8 cellular contexts compared by ENCODE assay signal in the genomic region with DNA sequence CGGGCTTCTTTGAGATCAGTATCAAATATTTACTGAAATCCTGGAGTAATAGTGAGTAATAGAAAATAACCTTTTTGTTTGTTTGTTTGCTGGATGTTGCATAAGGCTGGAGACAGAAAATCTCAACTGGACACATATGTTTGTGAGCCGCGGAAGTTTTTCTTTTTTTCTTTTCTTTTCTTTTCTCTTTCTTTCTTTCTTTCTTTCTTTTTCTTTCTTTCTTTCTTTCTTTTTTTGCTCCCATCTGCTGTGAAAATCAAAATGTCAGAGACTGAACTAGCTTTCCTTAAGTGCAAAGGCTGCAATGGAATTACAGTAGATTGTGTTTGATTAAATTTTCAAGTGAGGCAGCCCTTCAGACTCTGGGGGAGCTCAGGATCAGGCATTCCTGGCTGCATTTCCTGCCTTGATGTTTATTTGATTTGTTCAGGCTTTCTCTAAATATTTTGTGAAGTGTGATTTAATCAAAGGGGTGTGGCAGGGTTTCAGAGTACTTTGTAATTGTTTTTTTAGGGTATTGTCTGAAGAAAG. TPM values are rescaled to one million over a fixed set of nuclear protein-coding genes. Genes with fewer than 3 reads are reported as not detected.
DNase-seq lines count a peak whose midpoint lies in the region; ATAC-seq and TF ChIP-seq lines count a peak whose summit lies in the region.

No MANE protein-coding gene starts in this region.

- H3K27me3 Mint-ChIP-seq in GM23338 (ENCODE audit: insufficient read depth, low read depth, poor library complexity) = no peaks in the 10 kb centered on the region

- no peaks in the 10 kb centered on the region for H4K20me1 ChIP-seq in GM23338 (replicated peaks; ENCODE audit: insufficient read depth)
- H4K20me1 ChIP-seq in SK-N-SH (ENCODE audit: insufficient read depth) = no peaks in the 10 kb centered on the region

- H3K27ac ChIP-seq in GM23338 (ENCODE audit: low read depth) = no peak overlapping the region; the same call in 1 of the 2 replicates
- peak overlapping the region; percentile 50 to 85; a peak in 3 of 4 replicates for H3K27ac ChIP-seq in SK-N-SH (ENCODE audit: low read depth in 2 of 2, low read length in 1 of 2)
- H3K27ac ChIP-seq in gastrocnemius medialis = peak overlapping the region; percentile 65 to 72 (median 70)

- no peaks in the 10 kb centered on the region for H3K9me3 Mint-ChIP-seq in GM23338

- no peak for TF ChIP-seq CTCF in GM23338 (conservative IDR thresholded peaks at IDR 0.05; ENCODE audit: low read depth in 2 of 2)
- TF ChIP-seq CTCF in SK-N-SH (IDR thresholded peaks at IDR 0.05) = no peak
- TF ChIP-seq CTCF in fibroblast of pulmonary artery (IDR thresholded peaks at IDR 0.05; ENCODE audit: low read length, missing control alignments) = no peak
- TF ChIP-seq CTCF in gastrocnemius medialis (IDR thresholded peaks at IDR 0.05 in 4 of 5, conservative IDR thresholded peaks at IDR 0.05 in 1 of 5) = no peak

- peak overlapping the region; percentile 78 for H3K4me2 ChIP-seq in GM23338
- H3K4me2 ChIP-seq in SK-N-SH = peak overlapping the region; percentile 79

- peak overlapping the region; percentile 48; the same call in 1 of the 2 replicates for H3K9ac ChIP-seq in SK-N-SH

- H3K27me3 ChIP-seq in GM23338 (ENCODE audit: insufficient read depth) (no peaks in the 10 kb centered on the region), SK-N-SH (ENCODE audit: insufficient read depth) (no peaks in the 10 kb centered on the region), gastrocnemius medialis (no peaks in the 10 kb centered on the region)

- POLR2A ChIA-PET in SK-N-SH (lab: Yijun Ruan, JAX) = interaction anchor here (1.2 kb wide), 2 partner anchors 9 to 283 kb away, joined by 4 read pairs; partner anchors contain the start of genes BRCA2 and ZAR1L

- H3K4me1 Mint-ChIP-seq in GM23338 = peaks cover 49% of the 10 kb centered on the region

- H3K36me3 ChIP-seq in GM23338 (ENCODE audit: insufficient read depth) (no peaks in the 10 kb centered on the region), SK-N-SH (replicated peaks in 1 of 2; ENCODE audit: control insufficient read depth in 1 of 2, insufficient read depth in 2 of 2, low read length in 1 of 2) (no peaks in the 10 kb centered on the region), gastrocnemius medialis (no peaks in the 10 kb centered on the region)

- H3K4me1 ChIP-seq in GM23338 (ENCODE audit: insufficient read depth) = peaks cover 34% of the 10 kb centered on the region
- peaks cover 0 to 8% of the 10 kb centered on the region in 2 experiments; a peak in 2 of 4 replicates for H3K4me1 ChIP-seq in SK-N-SH (ENCODE audit: control insufficient read depth in 1 of 2, insufficient read depth in 2 of 2, low read depth in 1 of 2, low read length in 1 of 2)
- peaks cover 5 to 7% of the 10 kb centered on the region in 2 donors for H3K4me1 ChIP-seq in gastrocnemius medialis

- peak overlapping the region; percentile 74 for H2AFZ ChIP-seq in GM23338
- peak overlapping the region; percentile 94 for H2AFZ ChIP-seq in SK-N-SH (ENCODE audit: low read depth)

- no peak for TF ChIP-seq POLR2A in gastrocnemius medialis (IDR thresholded peaks at IDR 0.05)

- H3K9me2 ChIP-seq in GM23338 (ENCODE audit: insufficient read depth) (no peaks in the 10 kb centered on the region), SK-N-SH (no peaks in the 10 kb centered on the region)

- in situ Hi-C loops in gastrocnemius medialis (cut with MboI; ENCODE audit: low sequenced_read_pairs in 4 of 4) = no loop called here

- no peaks in the 10 kb centered on the region for H3K79me2 ChIP-seq in GM23338 (replicated peaks; ENCODE audit: insufficient read depth)
- H3K79me2 ChIP-seq in SK-N-SH (ENCODE audit: insufficient read depth) = no peaks in the 10 kb centered on the region

- H3K9me3 ChIP-seq in SK-N-SH = no peaks in the 10 kb centered on the region
- H3K9me3 ChIP-seq in gastrocnemius medialis = no peaks in the 10 kb centered on the region

- DNase-seq in GM23338 (ENCODE audit: low spot score) = peak; percentile 33
- peak; percentile 24 for DNase-seq in SK-N-SH
- DNase-seq in fibroblast of pulmonary artery (ENCODE audit: low read depth) = no peak
- no peak for DNase-seq in gastrocnemius medialis
- DNase-seq in SHP77 treated with DMSO at 0.1 percent for 48 hours (lab: John Stamatoyannopoulos, UW) = no peak
- no peak for DNase-seq in anterior cingulate cortex (lab: John Stamatoyannopoulos, UW)
- DNase-seq in pons (ENCODE audit: low spot score) = no peak

- CTCF ChIA-PET in SK-N-SH (lab: Yijun Ruan, JAX) = interaction anchor here (0.6 to 3.0 kb wide), 6 partner anchors 9 to 315 kb away, joined by 3 to 17 read pairs (median 8); no protein-coding TSS in a partner anchor

- H3F3A ChIP-seq in GM23338 (replicated peaks; ENCODE audit: low read depth) (no peaks in the 10 kb centered on the region), SK-N-SH (replicated peaks; ENCODE audit: insufficient read depth) (peaks cover 10% of the 10 kb centered on the region)

- H3K27ac Mint-ChIP-seq in GM23338 = peak overlapping the region; percentile 76; the same call in 1 of the 2 replicates

- 8% methylated on average over 3 of the region's 3 CpGs for WGBS in SK-N-SH (ENCODE audit: low lambda C conversion rate)

- TF ChIP-seq EP300 in SK-N-SH (IDR thresholded peaks at IDR 0.05; ENCODE audit: borderline replicate concordance in 1 of 2, low read depth in 1 of 2, low read length in 1 of 2) = no peak

- no peaks in the 10 kb centered on the region for H3K36me3 Mint-ChIP-seq in GM23338 (ENCODE audit: low read depth)

- ATAC-seq in GM23338 (no peak), gastrocnemius medialis (no peak), HG03097 (IDR thresholded peaks at IDR 0.05; ENCODE audit: low FRiP score, unreplicated experiment) (no peak)

- intact Hi-C loops in gastrocnemius medialis (cut with DNase I; ENCODE audit: low total_unique reads) = loop anchor here (5.0 kb wide), 2 partner anchors 85 to 125 kb away; no protein-coding TSS in a partner anchor

- H3K4me3 ChIP-seq in GM23338 = peak overlapping the region; percentile 70
- peak overlapping the region; percentile 78 to 83 for H3K4me3 ChIP-seq in SK-N-SH (ENCODE audit: low read depth in 2 of 2, low read length in 1 of 2)
- H3K4me3 ChIP-seq in fibroblast of pulmonary artery (replicated peaks; ENCODE audit: low read depth, low read length) = peak overlapping the region; percentile 71
- peak overlapping the region; percentile 72 to 88 (median 75) for H3K4me3 ChIP-seq in gastrocnemius medialis

- TF ChIP-seq RAD21 in SK-N-SH (IDR thresholded peaks at IDR 0.05; ENCODE audit: low read length) = no peak

- peak overlapping the region; percentile 79 for H3K4me3 Mint-ChIP-seq in GM23338

TF ChIP-seq in GM23338, 12 proteins besides CTCF, POLR2A, EP300 and RAD21 (continues in another document):
- TF ChIP-seq REST (IDR thresholded peaks at IDR 0.05; ENCODE audit: unreplicated experiment) = no peak

TF ChIP-seq in SK-N-SH, 30 proteins besides CTCF, POLR2A, EP300 and RAD21 (continues in another document):
- TF ChIP-seq NRF1 (IDR thresholded peaks at IDR 0.05; ENCODE audit: low read depth, low read length) (no peak), GATA2 (CRISPR knock-in tag; IDR thresholded peaks at IDR 0.05) (no peak), MEF2A (IDR thresholded peaks at IDR 0.05; ENCODE audit: borderline replicate concordance, low read depth) (no peak), TAF1 (IDR thresholded peaks at IDR 0.05; ENCODE audit: borderline replicate concordance, low read depth, low read length) (no peak), ZBTB33 (IDR thresholded peaks at IDR 0.05; ENCODE audit: borderline replicate concordance, low read depth) (no peak), RCOR1 (IDR thresholded peaks at IDR 0.05; ENCODE audit: low read length) (no peak), YY1 (IDR thresholded peaks at IDR 0.05; ENCODE audit: low read depth) (no peak), FOXJ3 (CRISPR knock-in tag; IDR thresholded peaks at IDR 0.05) (no peak), EZH2phosphoT487 (IDR thresholded peaks at IDR 0.05; ENCODE audit: borderline replicate concordance, low read depth) (no peak), USF2 (IDR thresholded peaks at IDR 0.05; ENCODE audit: borderline replicate concordance, low read depth, low read length) (no peak)
- TF ChIP-seq, protein P1, sequence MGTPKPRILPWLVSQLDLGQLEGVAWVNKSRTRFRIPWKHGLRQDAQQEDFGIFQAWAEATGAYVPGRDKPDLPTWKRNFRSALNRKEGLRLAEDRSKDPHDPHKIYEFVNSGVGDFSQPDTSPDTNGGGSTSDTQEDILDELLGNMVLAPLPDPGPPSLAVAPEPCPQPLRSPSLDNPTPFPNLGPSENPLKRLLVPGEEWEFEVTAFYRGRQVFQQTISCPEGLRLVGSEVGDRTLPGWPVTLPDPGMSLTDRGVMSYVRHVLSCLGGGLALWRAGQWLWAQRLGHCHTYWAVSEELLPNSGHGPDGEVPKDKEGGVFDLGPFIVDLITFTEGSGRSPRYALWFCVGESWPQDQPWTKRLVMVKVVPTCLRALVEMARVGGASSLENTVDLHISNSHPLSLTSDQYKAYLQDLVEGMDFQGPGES (IDR thresholded peaks at IDR 0.05; ENCODE audit: low read depth, low read length) = no peak

RNA-seq across cellular contexts. Expression of gene FRY, which starts 0.3 kb away (rescaled TPM):
- total RNA-seq in GM23338 (2014; rRNA removed; shearing (Covaris generic)) = 4.1 and 10.1 TPM in 2 replicates
- polyA plus RNA-seq in GM23338 (2016; fragmentation: Nextera tagmentation; extraction: Ambion mirVana) (1.3 and 2.4 TPM in 2 replicates), SK-N-SH (2012; rRNA removed) (1.4 and 2.1 TPM in 2 replicates)
- 1.0 and 1.9 TPM in 2 replicates for polyA plus RNA-seq in SK-N-SH (2012; cell fraction: cytosol; rRNA removed)
- polyA plus RNA-seq in SK-N-SH (2012; cell fraction: nucleus; rRNA removed) = 3.1 and 3.5 TPM in 2 replicates
- total RNA-seq in gastrocnemius medialis = 10 to 100 TPM; 10.1 to 48.3 (median 21.4) TPM

Comparison
In these comparisons a context has a peak if more than half of its experiments do, and no peak if none do; other contexts are left out.
1. DNase-seq: peak in GM23338 (single experiment) and SK-N-SH (single experiment); none in fibroblast of pulmonary artery (single experiment), gastrocnemius medialis (0 of 2), SHP77 treated with DMSO at 0.1 percent for 48 hours (single experiment), anterior cingulate cortex (0 of 58) and pons (single experiment).
2. Peak in every context shown above with its lines, with median percentiles within 50 percentile points of each other: H3K4me3 ChIP-seq.